1 cellular context compared by ENCODE assay signal in the genomic region with DNA sequence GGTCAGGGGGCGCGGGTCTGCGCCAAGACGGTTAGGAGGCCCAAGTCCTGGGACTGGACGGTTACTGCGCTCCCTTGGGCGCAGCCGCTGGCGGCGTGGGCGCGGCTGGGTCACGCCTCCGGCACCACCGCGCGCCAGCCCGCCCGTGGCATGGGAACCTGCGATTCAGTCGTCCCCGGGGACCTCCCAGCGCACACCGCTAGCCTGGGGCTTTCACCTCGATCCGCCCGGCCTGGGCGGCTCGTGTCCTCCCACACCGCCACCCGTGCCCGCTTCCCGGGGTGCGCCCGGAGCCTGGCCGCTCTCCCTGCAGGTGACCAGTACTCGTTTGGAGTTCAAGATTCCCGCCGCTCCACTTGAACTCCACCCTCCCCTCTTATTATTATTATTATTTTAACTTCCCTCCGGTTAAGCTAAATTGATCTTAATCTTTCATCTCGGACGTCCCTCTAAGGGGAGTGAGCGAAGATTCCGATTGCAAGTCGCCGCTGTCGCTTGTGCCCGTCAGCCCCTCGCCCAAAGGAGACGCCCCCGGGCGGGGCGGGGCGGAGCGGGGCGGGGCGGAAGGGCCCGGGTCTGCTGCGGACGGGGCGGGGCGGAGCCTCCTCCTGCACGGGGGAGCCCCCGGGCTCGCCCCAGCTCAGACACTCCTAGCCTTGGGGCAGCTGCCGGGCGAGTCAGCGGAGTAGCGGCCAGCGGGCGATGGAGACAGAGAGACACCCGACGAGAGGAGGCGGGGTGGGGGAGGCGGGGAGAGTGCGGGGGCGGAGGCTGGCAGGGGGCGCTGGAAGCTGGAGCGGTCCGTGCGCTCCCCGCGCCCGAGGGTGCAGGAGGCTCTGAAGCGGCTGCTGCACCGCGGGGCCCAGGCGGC.
TF ChIP-seq lines count a peak whose summit lies in the region.

A gene with protein sequence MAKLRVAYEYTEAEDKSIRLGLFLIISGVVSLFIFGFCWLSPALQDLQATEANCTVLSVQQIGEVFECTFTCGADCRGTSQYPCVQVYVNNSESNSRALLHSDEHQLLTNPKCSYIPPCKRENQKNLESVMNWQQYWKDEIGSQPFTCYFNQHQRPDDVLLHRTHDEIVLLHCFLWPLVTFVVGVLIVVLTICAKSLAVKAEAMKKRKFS (plus strand): TSS at position 643 of the 871 bp plus-strand sequence. CDS start 445 bp downstream, outside the sequence.

TF ChIP-seq in HepG2, 621 proteins besides CTCF, POLR2A, EP300 and RAD21 (continued from another document and continues in another):
- TF ChIP-seq, protein P1, sequence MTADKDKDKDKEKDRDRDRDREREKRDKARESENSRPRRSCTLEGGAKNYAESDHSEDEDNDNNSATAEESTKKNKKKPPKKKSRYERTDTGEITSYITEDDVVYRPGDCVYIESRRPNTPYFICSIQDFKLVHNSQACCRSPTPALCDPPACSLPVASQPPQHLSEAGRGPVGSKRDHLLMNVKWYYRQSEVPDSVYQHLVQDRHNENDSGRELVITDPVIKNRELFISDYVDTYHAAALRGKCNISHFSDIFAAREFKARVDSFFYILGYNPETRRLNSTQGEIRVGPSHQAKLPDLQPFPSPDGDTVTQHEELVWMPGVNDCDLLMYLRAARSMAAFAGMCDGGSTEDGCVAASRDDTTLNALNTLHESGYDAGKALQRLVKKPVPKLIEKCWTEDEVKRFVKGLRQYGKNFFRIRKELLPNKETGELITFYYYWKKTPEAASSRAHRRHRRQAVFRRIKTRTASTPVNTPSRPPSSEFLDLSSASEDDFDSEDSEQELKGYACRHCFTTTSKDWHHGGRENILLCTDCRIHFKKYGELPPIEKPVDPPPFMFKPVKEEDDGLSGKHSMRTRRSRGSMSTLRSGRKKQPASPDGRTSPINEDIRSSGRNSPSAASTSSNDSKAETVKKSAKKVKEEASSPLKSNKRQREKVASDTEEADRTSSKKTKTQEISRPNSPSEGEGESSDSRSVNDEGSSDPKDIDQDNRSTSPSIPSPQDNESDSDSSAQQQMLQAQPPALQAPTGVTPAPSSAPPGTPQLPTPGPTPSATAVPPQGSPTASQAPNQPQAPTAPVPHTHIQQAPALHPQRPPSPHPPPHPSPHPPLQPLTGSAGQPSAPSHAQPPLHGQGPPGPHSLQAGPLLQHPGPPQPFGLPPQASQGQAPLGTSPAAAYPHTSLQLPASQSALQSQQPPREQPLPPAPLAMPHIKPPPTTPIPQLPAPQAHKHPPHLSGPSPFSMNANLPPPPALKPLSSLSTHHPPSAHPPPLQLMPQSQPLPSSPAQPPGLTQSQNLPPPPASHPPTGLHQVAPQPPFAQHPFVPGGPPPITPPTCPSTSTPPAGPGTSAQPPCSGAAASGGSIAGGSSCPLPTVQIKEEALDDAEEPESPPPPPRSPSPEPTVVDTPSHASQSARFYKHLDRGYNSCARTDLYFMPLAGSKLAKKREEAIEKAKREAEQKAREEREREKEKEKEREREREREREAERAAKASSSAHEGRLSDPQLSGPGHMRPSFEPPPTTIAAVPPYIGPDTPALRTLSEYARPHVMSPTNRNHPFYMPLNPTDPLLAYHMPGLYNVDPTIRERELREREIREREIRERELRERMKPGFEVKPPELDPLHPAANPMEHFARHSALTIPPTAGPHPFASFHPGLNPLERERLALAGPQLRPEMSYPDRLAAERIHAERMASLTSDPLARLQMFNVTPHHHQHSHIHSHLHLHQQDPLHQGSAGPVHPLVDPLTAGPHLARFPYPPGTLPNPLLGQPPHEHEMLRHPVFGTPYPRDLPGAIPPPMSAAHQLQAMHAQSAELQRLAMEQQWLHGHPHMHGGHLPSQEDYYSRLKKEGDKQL (CRISPR knock-in tag; IDR thresholded peaks at IDR 0.05; ENCODE audit: low read depth), result no peak
- TF ChIP-seq ZNF101 (CRISPR knock-in tag; IDR thresholded peaks at IDR 0.05; ENCODE audit: borderline replicate concordance, low read depth) (no peak), ZNF672 (CRISPR knock-in tag; IDR thresholded peaks at IDR 0.05) (no peak), RBM22 (optimal IDR thresholded peaks at IDR 0.05; ENCODE audit: low read length) (no peak), ZNF234 (CRISPR knock-in tag; conservative IDR thresholded peaks at IDR 0.05) (no peak), ZC3H13 (CRISPR knock-in tag; IDR thresholded peaks at IDR 0.05) (no peak; the same call in 1 of the 2 replicates), MXI1 (IDR thresholded peaks at IDR 0.05; ENCODE audit: borderline replicate concordance, low read depth, low read length) (peak; percentile 45; the same call in 1 of the 3 replicates), CC2D1A (CRISPR knock-in tag; IDR thresholded peaks at IDR 0.05) (no peak), TBX3 (IDR thresholded peaks at IDR 0.05; ENCODE audit: borderline replicate concordance) (no peak), SRSF9 (IDR thresholded peaks at IDR 0.05; ENCODE audit: borderline replicate concordance, insufficient read depth, low read depth, low read length, poor library complexity, severe bottlenecking) (no peak), ZNF782 (CRISPR knock-in tag; IDR thresholded peaks at IDR 0.05; ENCODE audit: borderline replicate concordance) (no peak), ZNF788 (CRISPR knock-in tag; IDR thresholded peaks at IDR 0.05; ENCODE audit: borderline replicate concordance) (0 out of 2 replicates have a peak, but pooled peaks have one; percentile 20), TBP (CRISPR knock-in tag; IDR thresholded peaks at IDR 0.05) (no peak), ZNF570 (CRISPR knock-in tag; IDR thresholded peaks at IDR 0.05; ENCODE audit: borderline replicate concordance) (no peak), SSRP1 (CRISPR knock-in tag; IDR thresholded peaks at IDR 0.05) (no peak), ZFP36L1 (CRISPR knock-in tag; IDR thresholded peaks at IDR 0.05) (no peak), ZNF333 (CRISPR knock-in tag; IDR thresholded peaks at IDR 0.05; ENCODE audit: borderline replicate concordance) (no peak; the same call in 1 of the 2 replicates), NR3C1 (CRISPR knock-in tag; IDR thresholded peaks at IDR 0.05) (no peak), KAT2B (IDR thresholded peaks at IDR 0.05; ENCODE audit: borderline replicate concordance, low read depth, low read length) (no peak), ZFX (CRISPR knock-in tag; IDR thresholded peaks at IDR 0.05; ENCODE audit: low read depth) (0 out of 2 replicates have a peak, but pooled peaks have one; percentile 30), PHF8 (CRISPR knock-in tag; IDR thresholded peaks at IDR 0.05) (no peak; the same call in 1 of the 2 replicates), ZNF883 (CRISPR knock-in tag; IDR thresholded peaks at IDR 0.05; ENCODE audit: not compliant biosample characterization) (no peak), SMYD3 (CRISPR knock-in tag; IDR thresholded peaks at IDR 0.05) (no peak), ZNF251 (CRISPR knock-in tag; IDR thresholded peaks at IDR 0.05) (no peak), ZNF761 (CRISPR knock-in tag; conservative IDR thresholded peaks at IDR 0.05) (0 out of 2 replicates have a peak, but pooled peaks have one; percentile 44), HOXA9 (CRISPR knock-in tag; IDR thresholded peaks at IDR 0.05; ENCODE audit: borderline replicate concordance) (no peak), MYC (CRISPR knock-in tag; IDR thresholded peaks at IDR 0.05; ENCODE audit: borderline replicate concordance) (peak; percentile 2; the same call in 1 of the 2 replicates), KDM2A (CRISPR knock-in tag; IDR thresholded peaks at IDR 0.05; ENCODE audit: borderline replicate concordance, low read depth) (no peak; the same call in 1 of the 2 replicates), HMGA1 (CRISPR knock-in tag; conservative IDR thresholded peaks at IDR 0.05) (no peak), ZKSCAN8 (CRISPR knock-in tag; IDR thresholded peaks at IDR 0.05; ENCODE audit: borderline replicate concordance) (no peak), RBAK (CRISPR knock-in tag; IDR thresholded peaks at IDR 0.05) (no peak), MBNL3 (CRISPR knock-in tag; conservative IDR thresholded peaks at IDR 0.05) (no peak), AHR (CRISPR knock-in tag; IDR thresholded peaks at IDR 0.05) (no peak), HOXA5 (CRISPR knock-in tag; IDR thresholded peaks at IDR 0.05) (no peak)
- TF ChIP-seq, protein P2, sequence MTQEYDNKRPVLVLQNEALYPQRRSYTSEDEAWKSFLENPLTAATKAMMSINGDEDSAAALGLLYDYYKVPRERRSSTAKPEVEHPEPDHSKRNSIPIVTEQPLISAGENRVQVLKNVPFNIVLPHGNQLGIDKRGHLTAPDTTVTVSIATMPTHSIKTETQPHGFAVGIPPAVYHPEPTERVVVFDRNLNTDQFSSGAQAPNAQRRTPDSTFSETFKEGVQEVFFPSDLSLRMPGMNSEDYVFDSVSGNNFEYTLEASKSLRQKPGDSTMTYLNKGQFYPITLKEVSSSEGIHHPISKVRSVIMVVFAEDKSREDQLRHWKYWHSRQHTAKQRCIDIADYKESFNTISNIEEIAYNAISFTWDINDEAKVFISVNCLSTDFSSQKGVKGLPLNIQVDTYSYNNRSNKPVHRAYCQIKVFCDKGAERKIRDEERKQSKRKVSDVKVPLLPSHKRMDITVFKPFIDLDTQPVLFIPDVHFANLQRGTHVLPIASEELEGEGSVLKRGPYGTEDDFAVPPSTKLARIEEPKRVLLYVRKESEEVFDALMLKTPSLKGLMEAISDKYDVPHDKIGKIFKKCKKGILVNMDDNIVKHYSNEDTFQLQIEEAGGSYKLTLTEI (CRISPR knock-in tag; conservative IDR thresholded peaks at IDR 0.05), result no peak
- TF ChIP-seq, protein P3, sequence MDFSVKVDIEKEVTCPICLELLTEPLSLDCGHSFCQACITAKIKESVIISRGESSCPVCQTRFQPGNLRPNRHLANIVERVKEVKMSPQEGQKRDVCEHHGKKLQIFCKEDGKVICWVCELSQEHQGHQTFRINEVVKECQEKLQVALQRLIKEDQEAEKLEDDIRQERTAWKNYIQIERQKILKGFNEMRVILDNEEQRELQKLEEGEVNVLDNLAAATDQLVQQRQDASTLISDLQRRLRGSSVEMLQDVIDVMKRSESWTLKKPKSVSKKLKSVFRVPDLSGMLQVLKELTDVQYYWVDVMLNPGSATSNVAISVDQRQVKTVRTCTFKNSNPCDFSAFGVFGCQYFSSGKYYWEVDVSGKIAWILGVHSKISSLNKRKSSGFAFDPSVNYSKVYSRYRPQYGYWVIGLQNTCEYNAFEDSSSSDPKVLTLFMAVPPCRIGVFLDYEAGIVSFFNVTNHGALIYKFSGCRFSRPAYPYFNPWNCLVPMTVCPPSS (IDR thresholded peaks at IDR 0.05), result no peak
- TF ChIP-seq, protein P4, sequence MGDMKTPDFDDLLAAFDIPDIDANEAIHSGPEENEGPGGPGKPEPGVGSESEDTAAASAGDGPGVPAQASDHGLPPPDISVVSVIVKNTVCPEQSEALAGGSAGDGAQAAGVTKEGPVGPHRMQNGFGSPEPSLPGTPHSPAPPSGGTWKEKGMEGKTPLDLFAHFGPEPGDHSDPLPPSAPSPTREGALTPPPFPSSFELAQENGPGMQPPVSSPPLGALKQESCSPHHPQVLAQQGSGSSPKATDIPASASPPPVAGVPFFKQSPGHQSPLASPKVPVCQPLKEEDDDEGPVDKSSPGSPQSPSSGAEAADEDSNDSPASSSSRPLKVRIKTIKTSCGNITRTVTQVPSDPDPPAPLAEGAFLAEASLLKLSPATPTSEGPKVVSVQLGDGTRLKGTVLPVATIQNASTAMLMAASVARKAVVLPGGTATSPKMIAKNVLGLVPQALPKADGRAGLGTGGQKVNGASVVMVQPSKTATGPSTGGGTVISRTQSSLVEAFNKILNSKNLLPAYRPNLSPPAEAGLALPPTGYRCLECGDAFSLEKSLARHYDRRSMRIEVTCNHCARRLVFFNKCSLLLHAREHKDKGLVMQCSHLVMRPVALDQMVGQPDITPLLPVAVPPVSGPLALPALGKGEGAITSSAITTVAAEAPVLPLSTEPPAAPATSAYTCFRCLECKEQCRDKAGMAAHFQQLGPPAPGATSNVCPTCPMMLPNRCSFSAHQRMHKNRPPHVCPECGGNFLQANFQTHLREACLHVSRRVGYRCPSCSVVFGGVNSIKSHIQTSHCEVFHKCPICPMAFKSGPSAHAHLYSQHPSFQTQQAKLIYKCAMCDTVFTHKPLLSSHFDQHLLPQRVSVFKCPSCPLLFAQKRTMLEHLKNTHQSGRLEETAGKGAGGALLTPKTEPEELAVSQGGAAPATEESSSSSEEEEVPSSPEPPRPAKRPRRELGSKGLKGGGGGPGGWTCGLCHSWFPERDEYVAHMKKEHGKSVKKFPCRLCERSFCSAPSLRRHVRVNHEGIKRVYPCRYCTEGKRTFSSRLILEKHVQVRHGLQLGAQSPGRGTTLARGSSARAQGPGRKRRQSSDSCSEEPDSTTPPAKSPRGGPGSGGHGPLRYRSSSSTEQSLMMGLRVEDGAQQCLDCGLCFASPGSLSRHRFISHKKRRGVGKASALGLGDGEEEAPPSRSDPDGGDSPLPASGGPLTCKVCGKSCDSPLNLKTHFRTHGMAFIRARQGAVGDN (CRISPR knock-in tag; IDR thresholded peaks at IDR 0.05), result peak; percentile 64
- TF ChIP-seq, protein P5, sequence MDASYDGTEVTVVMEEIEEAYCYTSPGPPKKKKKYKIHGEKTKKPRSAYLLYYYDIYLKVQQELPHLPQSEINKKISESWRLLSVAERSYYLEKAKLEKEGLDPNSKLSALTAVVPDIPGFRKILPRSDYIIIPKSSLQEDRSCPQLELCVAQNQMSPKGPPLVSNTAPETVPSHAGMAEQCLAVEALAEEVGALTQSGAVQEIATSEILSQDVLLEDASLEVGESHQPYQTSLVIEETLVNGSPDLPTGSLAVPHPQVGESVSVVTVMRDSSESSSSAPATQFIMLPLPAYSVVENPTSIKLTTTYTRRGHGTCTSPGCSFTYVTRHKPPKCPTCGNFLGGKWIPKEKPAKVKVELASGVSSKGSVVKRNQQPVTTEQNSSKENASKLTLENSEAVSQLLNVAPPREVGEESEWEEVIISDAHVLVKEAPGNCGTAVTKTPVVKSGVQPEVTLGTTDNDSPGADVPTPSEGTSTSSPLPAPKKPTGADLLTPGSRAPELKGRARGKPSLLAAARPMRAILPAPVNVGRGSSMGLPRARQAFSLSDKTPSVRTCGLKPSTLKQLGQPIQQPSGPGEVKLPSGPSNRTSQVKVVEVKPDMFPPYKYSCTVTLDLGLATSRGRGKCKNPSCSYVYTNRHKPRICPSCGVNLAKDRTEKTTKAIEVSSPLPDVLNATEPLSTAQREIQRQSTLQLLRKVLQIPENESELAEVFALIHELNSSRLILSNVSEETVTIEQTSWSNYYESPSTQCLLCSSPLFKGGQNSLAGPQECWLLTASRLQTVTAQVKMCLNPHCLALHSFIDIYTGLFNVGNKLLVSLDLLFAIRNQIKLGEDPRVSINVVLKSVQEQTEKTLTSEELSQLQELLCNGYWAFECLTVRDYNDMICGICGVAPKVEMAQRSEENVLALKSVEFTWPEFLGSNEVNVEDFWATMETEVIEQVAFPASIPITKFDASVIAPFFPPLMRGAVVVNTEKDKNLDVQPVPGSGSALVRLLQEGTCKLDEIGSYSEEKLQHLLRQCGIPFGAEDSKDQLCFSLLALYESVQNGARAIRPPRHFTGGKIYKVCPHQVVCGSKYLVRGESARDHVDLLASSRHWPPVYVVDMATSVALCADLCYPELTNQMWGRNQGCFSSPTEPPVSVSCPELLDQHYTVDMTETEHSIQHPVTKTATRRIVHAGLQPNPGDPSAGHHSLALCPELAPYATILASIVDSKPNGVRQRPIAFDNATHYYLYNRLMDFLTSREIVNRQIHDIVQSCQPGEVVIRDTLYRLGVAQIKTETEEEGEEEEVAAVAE (CRISPR knock-in tag; IDR thresholded peaks at IDR 0.05; ENCODE audit: borderline replicate concordance), result no peak
- TF ChIP-seq, protein P6, sequence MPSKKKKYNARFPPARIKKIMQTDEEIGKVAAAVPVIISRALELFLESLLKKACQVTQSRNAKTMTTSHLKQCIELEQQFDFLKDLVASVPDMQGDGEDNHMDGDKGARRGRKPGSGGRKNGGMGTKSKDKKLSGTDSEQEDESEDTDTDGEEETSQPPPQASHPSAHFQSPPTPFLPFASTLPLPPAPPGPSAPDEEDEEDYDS (CRISPR knock-in tag; IDR thresholded peaks at IDR 0.05), result no peak
